ENCODE assay signal across 21 cellular contexts in the genomic region with DNA sequence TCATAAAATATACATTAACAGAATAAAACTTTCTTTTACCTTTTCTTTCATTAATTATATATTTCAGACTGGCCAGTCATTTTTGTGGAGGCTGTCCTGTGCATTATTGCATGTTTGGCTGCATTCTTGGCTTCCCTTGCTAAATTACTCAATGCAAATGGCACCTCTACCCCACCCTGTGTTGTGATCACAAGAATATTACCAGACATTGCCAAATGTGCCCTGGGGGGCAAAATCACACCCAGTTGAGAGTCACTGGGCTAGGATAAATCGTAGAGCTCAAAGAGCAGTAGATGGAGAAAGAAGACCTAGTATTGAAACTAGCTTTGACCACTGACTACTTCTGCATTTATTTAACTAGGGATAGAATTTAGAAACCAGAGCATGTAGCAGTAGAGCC.
DNase-seq lines count a peak whose midpoint lies in the region; ATAC-seq and TF ChIP-seq lines count a peak whose summit lies in the region.
"Had no signal": no experiment of that assay in that cellular context is flagged by ENCODE, and none has a peak within 500 bp of the region (broad histone marks: within the 10 kb centered on the region; RNA-seq: fewer than 3 reads in every experiment).

No MANE protein-coding gene starts in this region.

- no peak for TF ChIP-seq POLR2A in esophagus squamous epithelium (IDR thresholded peaks at IDR 0.05)

- no peaks in the 10 kb centered on the region for H3K36me3 Mint-ChIP-seq in T-helper 2 cell treated with Interferon-gamma antibody and Interleukin-4, amounts not matched to agents 5 μg/mL and 100 μg/mL, for 36 hours (ENCODE audit: low read depth)

- WGBS in esophagus squamous epithelium, 2 donors, result 29 to 53% methylated on average over 1 of the region's 1 CpG
- 87% methylated on average over 1 of the region's 1 CpG for WGBS in smooth muscle cell (ENCODE audit: low lambda C conversion rate)

- DNase-seq in esophagus squamous epithelium (lab: John Stamatoyannopoulos, UW) (no peak), smooth muscle cell (lab: John Stamatoyannopoulos, UW; ENCODE audit: unreplicated experiment) (no peak)
- DNase-seq in T-helper 2 cell treated with Interferon-gamma antibody and Interleukin-4, amounts not matched to agents 5 μg/mL and 100 μg/mL, for 36 hours (ENCODE audit: low spot score), result no peak
- DNase-seq in stimulated activated CD4-positive, alpha-beta T cell treated with anti-CD3 and anti-CD28 coated beads, Interleukin-4, amount 100 ng/mL, for 1 hour, result no peak
- DNase-seq in activated naive CD4-positive, alpha-beta T cell treated with anti-CD3 and anti-CD28 coated beads, Interleukin-2, amount 50 U/mL, for 16 hours, result no peak
- DNase-seq: Caco-2; CD4-positive, CD25-positive, alpha-beta regulatory T cell; DMS153; EL; H7; NCI-H1436; NCI-H2029; NCI-H2171 treated with DMSO at 0.1 percent for 48 hours; NCI-H510A; NCI-H774; Peyer's patch; SHP77 treated with DMSO at 0.1 percent for 48 hours had no signal

- no peak overlapping the region for H3K9ac ChIP-seq in OCI-LY3 (ENCODE audit: low read length)
- no peak overlapping the region for H3K9ac ChIP-seq in smooth muscle cell (ENCODE audit: low read depth)

- no peak overlapping the region for H3K27ac Mint-ChIP-seq in T-helper 2 cell treated with Interferon-gamma antibody and Interleukin-4, amounts not matched to agents 5 μg/mL and 100 μg/mL, for 36 hours
- H3K27ac Mint-ChIP-seq: B cell; CD4-positive, CD25-positive, alpha-beta regulatory T cell had no signal

- intact Hi-C loops in esophagus squamous epithelium (cut with DNase I), result no loop called here

- no peak overlapping the region for H3K4me3 Mint-ChIP-seq in T-helper 2 cell treated with Interferon-gamma antibody and Interleukin-4, amounts not matched to agents 5 μg/mL and 100 μg/mL, for 36 hours
- H3K4me3 Mint-ChIP-seq: B cell; CD4-positive, CD25-positive, alpha-beta regulatory T cell had no signal

- H3K79me2 ChIP-seq in OCI-LY3 (ENCODE audit: low read length) (no peaks in the 10 kb centered on the region), smooth muscle cell (ENCODE audit: low read depth) (no peaks in the 10 kb centered on the region)

- H3K9me3 Mint-ChIP-seq in T-helper 2 cell treated with Interferon-gamma antibody and Interleukin-4, amounts not matched to agents 5 μg/mL and 100 μg/mL, for 36 hours, result peaks cover 35% of the 10 kb centered on the region

- ATAC-seq in GM18868 (IDR thresholded peaks at IDR 0.05; ENCODE audit: unreplicated experiment), result no peak

- H3K4me1 ChIP-seq in OCI-LY3 (ENCODE audit: low read length) (peaks cover 32% of the 10 kb centered on the region), esophagus squamous epithelium (peaks cover 0 to 58% (median 3%) of the 10 kb centered on the region in 3 donors), smooth muscle cell (ENCODE audit: low read depth) (no peaks in the 10 kb centered on the region)
- H3K4me1 ChIP-seq: Peyer's patch had no signal

- no peaks in the 10 kb centered on the region for H3F3A ChIP-seq in smooth muscle cell (ENCODE audit: low read depth)

- no peaks in the 10 kb centered on the region for H3K9me3 ChIP-seq in OCI-LY3 (ENCODE audit: insufficient read depth, low read length)
- no peaks in the 10 kb centered on the region for H3K9me3 ChIP-seq in esophagus squamous epithelium
- no peaks in the 10 kb centered on the region for H3K9me3 ChIP-seq in smooth muscle cell (replicated peaks; ENCODE audit: low read depth)
- H3K9me3 ChIP-seq: Caco-2, Peyer's patch had no signal

- H3K4me2 ChIP-seq in OCI-LY3 (ENCODE audit: low read length) (peak overlapping the region; percentile 39), smooth muscle cell (no peak overlapping the region)

- no peaks in the 10 kb centered on the region for H3K4me1 Mint-ChIP-seq in T-helper 2 cell treated with Interferon-gamma antibody and Interleukin-4, amounts not matched to agents 5 μg/mL and 100 μg/mL, for 36 hours (ENCODE audit: low read depth)
- H3K4me1 Mint-ChIP-seq: B cell; CD4-positive, CD25-positive, alpha-beta regulatory T cell had no signal

- no peaks in the 10 kb centered on the region for H3K27me3 Mint-ChIP-seq in T-helper 2 cell treated with Interferon-gamma antibody and Interleukin-4, amounts not matched to agents 5 μg/mL and 100 μg/mL, for 36 hours (ENCODE audit: low read depth)
- H3K27me3 Mint-ChIP-seq: B cell; CD4-positive, CD25-positive, alpha-beta regulatory T cell had no signal

- H3K4me3 ChIP-seq in OCI-LY3 (ENCODE audit: low read length) (no peak overlapping the region), esophagus squamous epithelium (no peak overlapping the region), smooth muscle cell (no peak overlapping the region)
- H3K4me3 ChIP-seq: Peyer's patch had no signal

- H3K27me3 ChIP-seq in OCI-LY3 (ENCODE audit: low read depth, low read length) (no peaks in the 10 kb centered on the region), esophagus squamous epithelium (no peaks in the 10 kb centered on the region), smooth muscle cell (ENCODE audit: low read depth) (no peaks in the 10 kb centered on the region)
- H3K27me3 ChIP-seq: Peyer's patch had no signal

- 0 out of 2 replicates have a peak overlapping the region, but pooled peaks have one; percentile 19 for H2AFZ ChIP-seq in OCI-LY3 (ENCODE audit: low read depth, low read length)
- no peak overlapping the region for H2AFZ ChIP-seq in smooth muscle cell (ENCODE audit: low read depth)

- H3K36me3 ChIP-seq in OCI-LY3 (replicated peaks; ENCODE audit: low read depth, low read length) (no peaks in the 10 kb centered on the region), esophagus squamous epithelium (no peaks in the 10 kb centered on the region), smooth muscle cell (ENCODE audit: low read depth) (no peaks in the 10 kb centered on the region)
- H3K36me3 ChIP-seq: Peyer's patch had no signal

- H4K20me1 ChIP-seq in OCI-LY3 (ENCODE audit: insufficient read depth, low read length) (no peaks in the 10 kb centered on the region), smooth muscle cell (ENCODE audit: low read depth) (no peaks in the 10 kb centered on the region)

- no peak overlapping the region for H3K27ac ChIP-seq in OCI-LY3 (ENCODE audit: low read length)
- H3K27ac ChIP-seq in VCaP, result peak overlapping the region; percentile 93
- H3K27ac ChIP-seq in esophagus squamous epithelium, result peak overlapping the region; percentile 74 to 86 (median 84)
- peak overlapping the region; percentile 75 for H3K27ac ChIP-seq in smooth muscle cell (ENCODE audit: low read depth)
- H3K27ac ChIP-seq: Peyer's patch had no signal

- TF ChIP-seq CTCF in OCI-LY3 (IDR thresholded peaks at IDR 0.05; ENCODE audit: low read depth, low read length) (peak; percentile 11; the same call in 1 of the 2 replicates), VCaP (conservative IDR thresholded peaks at IDR 0.05) (no peak), esophagus squamous epithelium (IDR thresholded peaks at IDR 0.05) (peak in 1 of 6 experiments; percentile 3), smooth muscle cell (IDR thresholded peaks at IDR 0.05; ENCODE audit: borderline replicate concordance, insufficient read depth, poor library complexity, severe bottlenecking) (no peak)
